1 cellular context compared by ENCODE assay signal in the genomic region with DNA sequence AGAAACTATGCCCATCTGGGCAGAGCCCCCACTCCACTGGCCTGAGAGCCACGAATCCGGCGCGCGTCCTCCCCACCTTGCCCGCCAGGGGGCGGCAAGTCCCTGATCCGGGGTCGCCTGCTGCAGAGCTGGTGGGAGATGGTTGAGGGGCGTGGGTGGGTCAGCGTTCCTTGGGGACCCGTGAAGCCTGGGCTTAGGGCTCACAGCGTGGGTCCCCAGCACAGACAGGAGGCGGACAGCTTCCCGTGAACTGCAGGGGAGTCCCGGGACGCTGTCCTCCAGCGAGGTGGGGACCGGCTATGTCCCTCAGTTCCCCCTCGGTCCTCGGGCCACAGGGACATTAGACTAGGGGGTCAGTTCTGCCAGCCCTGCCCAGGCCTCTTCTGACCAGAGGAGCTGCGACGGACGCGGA.
TF ChIP-seq lines count a peak whose summit lies in the region.

No MANE protein-coding gene starts in this region.

TF ChIP-seq in K562, 482 proteins besides CTCF, POLR2A, EP300 and RAD21 (continued from another document):
- TF ChIP-seq RNF2 (IDR thresholded peaks at IDR 0.05) (peak; percentile 13; the same call in 1 of the 2 replicates), ZBTB9 (CRISPR knock-in tag; IDR thresholded peaks at IDR 0.05) (peak; percentile 78; the same call in 1 of the 2 replicates), GATAD2A (IDR thresholded peaks at IDR 0.05) (peak; percentile 91), SMARCA4 (IDR thresholded peaks at IDR 0.05) (peak; percentile 67; the same call in 1 of the 2 replicates), LCOR (CRISPR knock-in tag; IDR thresholded peaks at IDR 0.05) (no peak; the same call in 1 of the 2 replicates), BRD9 (IDR thresholded peaks at IDR 0.05; ENCODE audit: low read depth, partially characterized antibody) (peak; percentile 96), TEAD1 (CRISPR knock-in tag; IDR thresholded peaks at IDR 0.05) (0 out of 4 replicates have a peak, but pooled peaks of 1 of the 2 experiments have one; percentile 18), NFATC3 (IDR thresholded peaks at IDR 0.05) (no peak), PKNOX1 (IDR thresholded peaks at IDR 0.05) (peak; percentile 12; the same call in 1 of the 2 replicates), CREM (IDR thresholded peaks at IDR 0.05; ENCODE audit: low read depth) (peak; percentile 68), KLF13 (tag; IDR thresholded peaks at IDR 0.05; ENCODE audit: borderline replicate concordance, low read depth) (no peak), HLTF (IDR thresholded peaks at IDR 0.05) (peak; percentile 82; the same call in 1 of the 2 replicates), CHD1 (IDR thresholded peaks at IDR 0.05; ENCODE audit: low read length) (peak; percentile 87), TEAD4 (IDR thresholded peaks at IDR 0.05; ENCODE audit: low read length) (no peak; the same call in 1 of the 2 replicates), TEAD4 (CRISPR knock-in tag; IDR thresholded peaks at IDR 0.05; ENCODE audit: borderline replicate concordance) (no peak), TFAM (CRISPR knock-in tag; conservative IDR thresholded peaks at IDR 0.05) (no peak), FOSL1 (tag; conservative IDR thresholded peaks at IDR 0.05) (0 out of 2 replicates have a peak, but pooled peaks have one; percentile 9), E2F1 (CRISPR knock-in tag; IDR thresholded peaks at IDR 0.05) (no peak), ZBTB17 (CRISPR knock-in tag; IDR thresholded peaks at IDR 0.05) (peak; percentile 88), HDAC6 (IDR thresholded peaks at IDR 0.05; ENCODE audit: low read depth, low read length) (no peak), RBM39 (optimal IDR thresholded peaks at IDR 0.05; ENCODE audit: low read depth, low read length) (no peak)
- TF ChIP-seq, protein P1, sequence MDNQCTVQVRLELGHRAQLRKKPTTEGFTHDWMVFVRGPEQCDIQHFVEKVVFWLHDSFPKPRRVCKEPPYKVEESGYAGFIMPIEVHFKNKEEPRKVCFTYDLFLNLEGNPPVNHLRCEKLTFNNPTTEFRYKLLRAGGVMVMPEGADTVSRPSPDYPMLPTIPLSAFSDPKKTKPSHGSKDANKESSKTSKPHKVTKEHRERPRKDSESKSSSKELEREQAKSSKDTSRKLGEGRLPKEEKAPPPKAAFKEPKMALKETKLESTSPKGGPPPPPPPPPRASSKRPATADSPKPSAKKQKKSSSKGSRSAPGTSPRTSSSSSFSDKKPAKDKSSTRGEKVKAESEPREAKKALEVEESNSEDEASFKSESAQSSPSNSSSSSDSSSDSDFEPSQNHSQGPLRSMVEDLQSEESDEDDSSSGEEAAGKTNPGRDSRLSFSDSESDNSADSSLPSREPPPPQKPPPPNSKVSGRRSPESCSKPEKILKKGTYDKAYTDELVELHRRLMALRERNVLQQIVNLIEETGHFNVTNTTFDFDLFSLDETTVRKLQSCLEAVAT (IDR thresholded peaks at IDR 0.05): peak in 1 of 2 experiments; percentile 58; a peak in 2 of 4 replicates
